In genomic region chr19:43446746-43447489, GRCh38 we compare ENCODE assay signal across 8 cellular contexts. TPM values are rescaled to one million over a fixed set of nuclear protein-coding genes. Genes with fewer than 3 reads are reported as not detected.
DNase-seq lines count a peak whose midpoint lies in the region; ATAC-seq and TF ChIP-seq lines count a peak whose summit lies in the region.

No MANE protein-coding gene starts in this region.

- ATAC-seq in GM18505 (IDR thresholded peaks at IDR 0.05; ENCODE audit: unreplicated experiment), result no peak

- no peak overlapping the region for H4K12ac ChIP-seq in trophoblast cell (ENCODE audit: low read depth, low read length)

- H3K27ac Mint-ChIP-seq in type B pancreatic cell, result peak overlapping the region; percentile 64

- H2BK5ac ChIP-seq in trophoblast cell (ENCODE audit: low read depth, low read length, poor library complexity), result no peak overlapping the region

- no peak overlapping the region for H2BK120ac ChIP-seq in trophoblast cell (ENCODE audit: insufficient read depth, low read length, poor library complexity)

- H2AK5ac ChIP-seq in trophoblast cell (ENCODE audit: low read length), result no peak overlapping the region

- H2BK12ac ChIP-seq in trophoblast cell (ENCODE audit: low read length), result no peak overlapping the region

- no peak overlapping the region for H2AFZ ChIP-seq in trophoblast cell (ENCODE audit: insufficient read depth, low read length, poor library complexity)

- no peaks in the 10 kb centered on the region for H3K36me3 Mint-ChIP-seq in type B pancreatic cell

- TF ChIP-seq POLR2A in GM18505 (IDR thresholded peaks at IDR 0.05; ENCODE audit: borderline replicate concordance, extremely low read depth, insufficient read depth, insufficient read length), result no peak

- no peak overlapping the region for H4K8ac ChIP-seq in trophoblast cell (ENCODE audit: low read depth, low read length)

- TF ChIP-seq CTCF in LNCaP clone FGC (IDR thresholded peaks at IDR 0.05; ENCODE audit: control insufficient read depth, extremely low read depth, insufficient read depth), result peak; percentile 67
- TF ChIP-seq CTCF in type B pancreatic cell (conservative IDR thresholded peaks at IDR 0.05), result peak; percentile 97

- no peaks in the 10 kb centered on the region for H3K27me3 ChIP-seq in trophoblast cell (ENCODE audit: insufficient read depth, low read length)

- no peaks in the 10 kb centered on the region for H3K79me1 ChIP-seq in trophoblast cell (ENCODE audit: low read length)

- H3K4me3 ChIP-seq in LNCaP clone FGC (ENCODE audit: low read depth, low read length), result no peak overlapping the region
- no peak overlapping the region for H3K4me3 ChIP-seq in trophoblast cell (ENCODE audit: low read depth, low read length)

- no peaks in the 10 kb centered on the region for H3K4me1 ChIP-seq in trophoblast cell (ENCODE audit: control insufficient read depth in 1 of 2, insufficient read depth in 2 of 2, low read length in 2 of 2)

- H3K36me3 ChIP-seq in trophoblast cell (ENCODE audit: control insufficient read depth in 1 of 2, insufficient read depth in 2 of 2, low read length in 2 of 2), result no peaks in the 10 kb centered on the region

- H4K91ac ChIP-seq in trophoblast cell (ENCODE audit: low read depth, low read length), result no peak overlapping the region

- no peaks in the 10 kb centered on the region for H3K9me3 Mint-ChIP-seq in type B pancreatic cell

- H3K9ac ChIP-seq in trophoblast cell (ENCODE audit: low read length), result no peak overlapping the region

- no peak overlapping the region for H3K14ac ChIP-seq in trophoblast cell (ENCODE audit: low read length)

- no peak overlapping the region for H3K27ac ChIP-seq in trophoblast cell (ENCODE audit: low read depth, low read length)

- H3K23ac ChIP-seq in trophoblast cell (ENCODE audit: low read length), result no peak overlapping the region

- in situ Hi-C loops in SK-MEL-5 (cut with HindIII; ENCODE audit: low pct_unique_long_range_greater_than_20kb, low sequenced_read_pairs), result no loop called here

- H3K79me2 ChIP-seq in trophoblast cell (ENCODE audit: control insufficient read depth, insufficient read depth, low read length, poor library complexity), result no peaks in the 10 kb centered on the region

- no peak overlapping the region for H3K18ac ChIP-seq in trophoblast cell (ENCODE audit: low read length)

- DNase-seq in ELR (ENCODE audit: low read depth) (peak; percentile 79), LNCaP clone FGC (ENCODE audit: low read depth) (no peak), SK-MEL-5 (ENCODE audit: low read depth, low spot score) (peak; percentile 77), germinal center (ENCODE audit: low spot score) (peak; percentile 78), trophoblast cell (peak; percentile 77 to 95), type B pancreatic cell (ENCODE audit: extremely low spot score, unreplicated experiment) (peak; percentile 79)
- DNase-seq in activated naive CD4-positive, alpha-beta T cell (lab: John Stamatoyannopoulos, UW), result peak; percentile 10 to 80 (median 56)

- WGBS in trophoblast cell (ENCODE audit: extremely low coverage, insufficient coverage, insufficient read length), result no CpG with 5 or more reads among the region's 14 CpGs

- H3K4ac ChIP-seq in trophoblast cell (ENCODE audit: low read depth, low read length), result no peak overlapping the region

- H3K9me3 ChIP-seq in trophoblast cell (ENCODE audit: insufficient read depth, low read depth, low read length), result no peaks in the 10 kb centered on the region

- H3K4me3 Mint-ChIP-seq in type B pancreatic cell, result no peak overlapping the region

- no peak overlapping the region for H3K4me2 ChIP-seq in trophoblast cell (ENCODE audit: low read length)

- peaks cover 6% of the 10 kb centered on the region for H3K27me3 Mint-ChIP-seq in type B pancreatic cell

- H3K4me1 Mint-ChIP-seq in type B pancreatic cell (ENCODE audit: unreplicated experiment), result peaks cover 4% of the 10 kb centered on the region

RNA-seq across cellular contexts. Expression of gene LYPD3, which starts 18.5 kb away (rescaled TPM):
- 0.18 and 0.59 TPM in 2 replicates for total RNA-seq in SK-MEL-5 (2014; rRNA removed; shearing (Covaris generic))
- polyA plus RNA-seq in SK-MEL-5 (2015; cell fraction: cytosol; rRNA removed), result 0.88 and 2.2 TPM in 2 replicates
- polyA plus RNA-seq in SK-MEL-5 (2015; cell fraction: nucleus; rRNA removed), result 1.7 and 4.4 TPM in 2 replicates
- 44.9 and 48.1 TPM in 2 replicates for polyA plus RNA-seq in trophoblast cell (2013)
- total RNA-seq in type B pancreatic cell (ENCODE audit: low replicate concordance), result 13.3 and 66.4 TPM in 2 replicates

RNA-seq across cellular contexts. Expression of gene TEX101, which starts 32.2 kb away (rescaled TPM):
- not detected in 2 replicates for total RNA-seq in SK-MEL-5 (2014; rRNA removed; shearing (Covaris generic))
- polyA plus RNA-seq in SK-MEL-5 (2015; cell fraction: cytosol; rRNA removed), result not detected in 2 replicates
- polyA plus RNA-seq in SK-MEL-5 (2015; cell fraction: nucleus; rRNA removed), result not detected in 2 replicates
- 0.11 and 0.18 TPM in 2 replicates for polyA plus RNA-seq in trophoblast cell (2013)
- total RNA-seq in type B pancreatic cell (ENCODE audit: low replicate concordance), result not detected in 2 replicates

RNA-seq across cellular contexts. Expression of gene PHLDB3, which starts 57.6 kb away (rescaled TPM):
- 18.6 and 19.5 TPM in 2 replicates for total RNA-seq in SK-MEL-5 (2014; rRNA removed; shearing (Covaris generic))
- polyA plus RNA-seq in SK-MEL-5 (2015; cell fraction: cytosol; rRNA removed), result 18.0 and 20.9 TPM in 2 replicates
- 15.4 and 16.0 TPM in 2 replicates for polyA plus RNA-seq in SK-MEL-5 (2015; cell fraction: nucleus; rRNA removed)
- polyA plus RNA-seq in trophoblast cell (2013), result 81.5 and 87.5 TPM in 2 replicates
- total RNA-seq in type B pancreatic cell (ENCODE audit: low replicate concordance), result 37.9 and 114 TPM in 2 replicates
